In genomic region chr3:50268703-50269451, GRCh38 we compare ENCODE assay signal across 1 cellular context.
TF ChIP-seq lines count a peak whose summit lies in the region.

Gene SEMA3B, plus strand, starts transcription at chr3:50269147. Its CDS starts 94 bp downstream, at chr3:50269241.

TF ChIP-seq in SK-N-SH treated with all-trans-retinoic acid at 6 μM for 48 hours, 23 proteins besides CTCF, POLR2A, EP300 and RAD21 (continued from another document):
- TF ChIP-seq, protein P1, sequence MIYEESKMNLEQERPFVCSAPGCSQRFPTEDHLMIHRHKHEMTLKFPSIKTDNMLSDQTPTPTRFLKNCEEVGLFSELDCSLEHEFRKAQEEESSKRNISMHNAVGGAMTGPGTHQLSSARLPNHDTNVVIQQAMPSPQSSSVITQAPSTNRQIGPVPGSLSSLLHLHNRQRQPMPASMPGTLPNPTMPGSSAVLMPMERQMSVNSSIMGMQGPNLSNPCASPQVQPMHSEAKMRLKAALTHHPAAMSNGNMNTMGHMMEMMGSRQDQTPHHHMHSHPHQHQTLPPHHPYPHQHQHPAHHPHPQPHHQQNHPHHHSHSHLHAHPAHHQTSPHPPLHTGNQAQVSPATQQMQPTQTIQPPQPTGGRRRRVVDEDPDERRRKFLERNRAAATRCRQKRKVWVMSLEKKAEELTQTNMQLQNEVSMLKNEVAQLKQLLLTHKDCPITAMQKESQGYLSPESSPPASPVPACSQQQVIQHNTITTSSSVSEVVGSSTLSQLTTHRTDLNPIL (CRISPR knock-in tag; IDR thresholded peaks at IDR 0.05; ENCODE audit: low read depth): no peak
- TF ChIP-seq PPARA (CRISPR knock-in tag; IDR thresholded peaks at IDR 0.05; ENCODE audit: borderline replicate concordance) (no peak), ISL1 (CRISPR knock-in tag; IDR thresholded peaks at IDR 0.05) (no peak), PATZ1 (CRISPR knock-in tag; IDR thresholded peaks at IDR 0.05; ENCODE audit: borderline replicate concordance) (no peak), ZFP3 (CRISPR knock-in tag; IDR thresholded peaks at IDR 0.05) (no peak)
